Comparison of ENCODE assay signal across 1 cellular context in genomic region chr16:630024-630814, GRCh38.
TF ChIP-seq lines count a peak whose summit lies in the region.

No MANE protein-coding gene starts in this region.

TF ChIP-seq in HepG2, 621 proteins besides CTCF, POLR2A, EP300 and RAD21 (continued from another document and continues in another):
- no peak; the same call in 1 of the 2 replicates for TF ChIP-seq ZHX2 (IDR thresholded peaks at IDR 0.05; ENCODE audit: low read depth)
- TF ChIP-seq ZHX2 (CRISPR knock-in tag; IDR thresholded peaks at IDR 0.05; ENCODE audit: borderline replicate concordance) = 0 out of 2 replicates have a peak, but pooled peaks have one; percentile 28
- no peak for TF ChIP-seq HMGA1 (CRISPR knock-in tag; conservative IDR thresholded peaks at IDR 0.05)
- TF ChIP-seq NFE2 (CRISPR knock-in tag; IDR thresholded peaks at IDR 0.05) = no peak
- no peak for TF ChIP-seq GATAD1 (CRISPR knock-in tag; IDR thresholded peaks at IDR 0.05)
- TF ChIP-seq ZFY (CRISPR knock-in tag; IDR thresholded peaks at IDR 0.05) = peak; percentile 73
- TF ChIP-seq ARNTL (CRISPR knock-in tag; IDR thresholded peaks at IDR 0.05) = peak; percentile 79
- peak; percentile 11; the same call in 1 of the 2 replicates for TF ChIP-seq ZIK1 (CRISPR knock-in tag; IDR thresholded peaks at IDR 0.05; ENCODE audit: borderline replicate concordance, low read depth)
- no peak for TF ChIP-seq SP2 (CRISPR knock-in tag; IDR thresholded peaks at IDR 0.05)
- TF ChIP-seq CBX2 (IDR thresholded peaks at IDR 0.05; ENCODE audit: low read depth, low read length) = no peak
- TF ChIP-seq CBX2 (CRISPR knock-in tag; IDR thresholded peaks at IDR 0.05; ENCODE audit: low read depth) = no peak
- TF ChIP-seq FOXM1 (CRISPR knock-in tag; IDR thresholded peaks at IDR 0.05) = no peak
- no peak for TF ChIP-seq JUN (CRISPR knock-in tag; IDR thresholded peaks at IDR 0.05)
- no peak for TF ChIP-seq ZNF138 (CRISPR knock-in tag; IDR thresholded peaks at IDR 0.05; ENCODE audit: low read depth)
- 0 out of 2 replicates have a peak, but pooled peaks have one; percentile 3 for TF ChIP-seq HMG20A (CRISPR knock-in tag; IDR thresholded peaks at IDR 0.05; ENCODE audit: borderline replicate concordance)
- peak; percentile 48 for TF ChIP-seq ZNF263 (CRISPR knock-in tag; IDR thresholded peaks at IDR 0.05)
- no peak for TF ChIP-seq MXI1 (IDR thresholded peaks at IDR 0.05; ENCODE audit: borderline replicate concordance, low read depth, low read length)
- peak; percentile 68; the same call in 1 of the 2 replicates for TF ChIP-seq ZNF704 (CRISPR knock-in tag; IDR thresholded peaks at IDR 0.05; ENCODE audit: borderline replicate concordance)
- TF ChIP-seq ZNF513 (CRISPR knock-in tag; conservative IDR thresholded peaks at IDR 0.05) = 0 out of 2 replicates have a peak, but pooled peaks have one; percentile 17
- TF ChIP-seq SIX1 (CRISPR knock-in tag; IDR thresholded peaks at IDR 0.05; ENCODE audit: borderline replicate concordance) = peak; percentile 70; the same call in 1 of the 2 replicates
- no peak for TF ChIP-seq ZNF44 (CRISPR knock-in tag; IDR thresholded peaks at IDR 0.05)
- TF ChIP-seq PBX2 (CRISPR knock-in tag; IDR thresholded peaks at IDR 0.05) = no peak
- TF ChIP-seq RFXAP (CRISPR knock-in tag; IDR thresholded peaks at IDR 0.05; ENCODE audit: borderline replicate concordance) = peak; percentile 49; the same call in 1 of the 2 replicates
- TF ChIP-seq RFX3 (CRISPR knock-in tag; IDR thresholded peaks at IDR 0.05) = no peak
- peak; percentile 87 for TF ChIP-seq ZFP90 (CRISPR knock-in tag; IDR thresholded peaks at IDR 0.05; ENCODE audit: borderline replicate concordance)
- no peak for TF ChIP-seq NR2F2 (IDR thresholded peaks at IDR 0.05; ENCODE audit: borderline replicate concordance, low read depth)
- peak; percentile 67; the same call in 1 of the 2 replicates for TF ChIP-seq BCL3 (CRISPR knock-in tag; IDR thresholded peaks at IDR 0.05)
- TF ChIP-seq MXD3 (CRISPR knock-in tag; IDR thresholded peaks at IDR 0.05) = peak; percentile 46; the same call in 1 of the 2 replicates
- peak; percentile 56; the same call in 1 of the 2 replicates for TF ChIP-seq ZNF280D (CRISPR knock-in tag; IDR thresholded peaks at IDR 0.05)
- no peak for TF ChIP-seq SIN3B (IDR thresholded peaks at IDR 0.05; ENCODE audit: low read length)
- TF ChIP-seq KLF6 (CRISPR knock-in tag; IDR thresholded peaks at IDR 0.05) = 0 out of 2 replicates have a peak, but pooled peaks have one; percentile 18
- no peak for TF ChIP-seq MZF1 (CRISPR knock-in tag; IDR thresholded peaks at IDR 0.05; ENCODE audit: borderline replicate concordance)
- no peak for TF ChIP-seq ZNF468 (CRISPR knock-in tag; IDR thresholded peaks at IDR 0.05)
- peak; percentile 80 for TF ChIP-seq ZBTB43 (CRISPR knock-in tag; conservative IDR thresholded peaks at IDR 0.05)
- TF ChIP-seq PRMT3 (CRISPR knock-in tag; IDR thresholded peaks at IDR 0.05; ENCODE audit: borderline replicate concordance, low read depth) = 0 out of 2 replicates have a peak, but pooled peaks have one; percentile 58
- TF ChIP-seq ZNF20 (CRISPR knock-in tag; IDR thresholded peaks at IDR 0.05) = no peak
- TF ChIP-seq ZNF597 (CRISPR knock-in tag; IDR thresholded peaks at IDR 0.05) = 0 out of 2 replicates have a peak, but pooled peaks have one; percentile 44
- no peak for TF ChIP-seq GABPB1 (CRISPR knock-in tag; IDR thresholded peaks at IDR 0.05)
- peak; percentile 81 for TF ChIP-seq ZFX (CRISPR knock-in tag; IDR thresholded peaks at IDR 0.05; ENCODE audit: low read depth)
- no peak for TF ChIP-seq NBN (conservative IDR thresholded peaks at IDR 0.05)
- peak; percentile 73; the same call in 1 of the 2 replicates for TF ChIP-seq ZNF503 (CRISPR knock-in tag; IDR thresholded peaks at IDR 0.05)
- TF ChIP-seq SCMH1 (CRISPR knock-in tag; IDR thresholded peaks at IDR 0.05; ENCODE audit: borderline replicate concordance) = no peak
- TF ChIP-seq ZNF256 (CRISPR knock-in tag; conservative IDR thresholded peaks at IDR 0.05) = 0 out of 2 replicates have a peak, but pooled peaks have one; percentile 69
